Comparison of ENCODE assay signal across 7 cellular contexts in the genomic region with DNA sequence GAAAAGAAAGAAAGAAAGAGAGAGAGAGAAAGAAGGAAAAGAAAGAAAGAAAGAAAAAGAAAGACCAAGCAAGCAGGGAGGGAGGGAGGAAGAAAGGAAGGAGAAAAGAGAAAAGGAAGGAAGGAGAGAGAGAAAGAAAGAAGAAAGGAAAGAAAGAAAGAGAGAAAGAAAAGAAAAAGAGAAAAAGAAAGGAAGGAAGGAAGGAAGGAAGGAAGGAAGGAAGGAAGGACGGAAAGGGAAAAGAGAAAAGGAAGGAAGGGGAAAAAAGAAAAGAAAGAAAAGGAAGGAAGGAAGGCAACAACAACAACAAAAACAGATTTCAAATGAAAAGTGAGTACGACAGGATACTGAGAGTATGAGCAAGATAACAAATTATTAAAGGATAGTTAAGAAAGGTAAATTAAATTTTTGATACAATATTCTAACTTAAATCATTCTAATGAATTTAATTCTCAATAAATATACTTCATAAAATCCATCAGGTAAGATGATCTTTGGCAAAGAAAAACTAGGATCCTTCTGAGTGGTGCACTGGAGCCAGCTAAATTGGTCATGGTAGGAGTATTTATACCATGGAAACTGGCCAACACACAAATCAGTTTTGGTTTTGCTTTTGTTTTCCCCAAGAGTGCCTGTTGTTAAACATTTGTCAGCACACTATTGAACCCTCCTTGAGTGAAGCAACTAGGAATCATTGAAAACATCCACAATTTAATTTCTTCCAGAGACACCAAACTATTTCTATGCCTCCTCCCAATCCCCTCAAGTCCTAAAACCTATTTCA. TPM values are rescaled to one million over a fixed set of nuclear protein-coding genes. Genes with fewer than 3 reads are reported as not detected.
A peak's percentile ranks its signal among the peaks of the same experiment; 100 is the strongest.
DNase-seq lines count a peak whose midpoint lies in the region; ATAC-seq and TF ChIP-seq lines count a peak whose summit lies in the region.

No MANE protein-coding gene starts in this region.

- TF ChIP-seq CTCF in GM13977 (IDR thresholded peaks at IDR 0.05; ENCODE audit: extremely low read depth, insufficient read depth, missing control alignments) (no peak), brain microvascular endothelial cell (IDR thresholded peaks at IDR 0.05; ENCODE audit: low read depth, low read length, missing control alignments) (no peak)

- H3K27me3 Mint-ChIP-seq in naive thymus-derived CD4-positive, alpha-beta T cell = no peaks in the 10 kb centered on the region

- H3K4me3 Mint-ChIP-seq in naive thymus-derived CD4-positive, alpha-beta T cell = peak overlapping the region; percentile 6 to 84 (median 46)

- intact Hi-C loops in naive thymus-derived CD4-positive, alpha-beta T cell (cut with micrococcal nuclease) = loop anchor here in 1 of 2 donors (1.0 to 5.0 kb wide), 4 partner anchors 38 to 106 kb away; no protein-coding TSS in a partner anchor

- no peaks in the 10 kb centered on the region for H3K36me3 ChIP-seq in brain microvascular endothelial cell (replicated peaks)
- H3K36me3 ChIP-seq in naive thymus-derived CD4-positive, alpha-beta T cell (ENCODE audit: control insufficient read depth in 2 of 3, insufficient read depth in 3 of 3, low read length in 3 of 3) = no peaks in the 10 kb centered on the region

- in situ Hi-C loops in GM13977 (cut with MboI; ENCODE audit: low pct_unique_long_range_greater_than_20kb, low sequenced_read_pairs, unreplicated experiment) = no loop called here
- in situ Hi-C loops in brain microvascular endothelial cell (cut with HindIII; ENCODE audit: low pct_ligation_motif_present, low sequenced_read_pairs) = no loop called here

- ATAC-seq in naive thymus-derived CD4-positive, alpha-beta T cell = no peak

- peaks cover 37 to 55% of the 10 kb centered on the region in 2 donors for H3K4me1 ChIP-seq in naive thymus-derived CD4-positive, alpha-beta T cell (ENCODE audit: control insufficient read depth in 2 of 2, insufficient read depth in 2 of 2, low read length in 2 of 2)

- POLR2A ChIA-PET in naive thymus-derived CD4-positive, alpha-beta T cell (lab: Charles Lee) = interaction anchor here (0.5 to 5.3 kb wide), 12 partner anchors 11 to 116 kb away, joined by 3 to 33 read pairs (median 3); no protein-coding TSS in a partner anchor

- CTCF ChIA-PET in naive thymus-derived CD4-positive, alpha-beta T cell (lab: Charles Lee) = interaction anchor here (0.7 kb wide), 2 partner anchors 260 to 350 kb away, joined by 3 read pairs; no protein-coding TSS in a partner anchor

- H3K27ac Mint-ChIP-seq in naive thymus-derived CD4-positive, alpha-beta T cell = peak overlapping the region; percentile 79 to 94 (median 86)

- peak; percentile 9 for DNase-seq in GM13977 (ENCODE audit: low spot score)
- peak; percentile 2 for DNase-seq in HCEC 1CT
- peak; percentile 26 for DNase-seq in NCI-H1105 (lab: John Stamatoyannopoulos, UW)
- DNase-seq in brain microvascular endothelial cell = peak; percentile 63
- peak in 5 of 9 donors; percentile 20 to 40 (median 33) for DNase-seq in naive thymus-derived CD4-positive, alpha-beta T cell
- no peak for DNase-seq in NK-92 (lab: John Stamatoyannopoulos, UW; ENCODE audit: unreplicated experiment)
- no peak for DNase-seq in SK-N-DZ (ENCODE audit: low spot score)

- peaks cover 40 to 79% (median 58%) of the 10 kb centered on the region in 7 donors for H3K4me1 Mint-ChIP-seq in naive thymus-derived CD4-positive, alpha-beta T cell

- H3K9me3 ChIP-seq in naive thymus-derived CD4-positive, alpha-beta T cell (ENCODE audit: control insufficient read depth in 2 of 3, low read length in 3 of 3) = no peaks in the 10 kb centered on the region

- H3K36me3 Mint-ChIP-seq in naive thymus-derived CD4-positive, alpha-beta T cell = peaks cover 0 to 31% (median 0%) of the 10 kb centered on the region in 5 donors

- H3K27me3 ChIP-seq in brain microvascular endothelial cell (replicated peaks) = no peaks in the 10 kb centered on the region
- H3K27me3 ChIP-seq in naive thymus-derived CD4-positive, alpha-beta T cell (ENCODE audit: control insufficient read depth in 2 of 2, insufficient read depth in 2 of 2, low read length in 2 of 2) = no peaks in the 10 kb centered on the region

- H3K4me3 ChIP-seq in brain microvascular endothelial cell (ENCODE audit: low read depth, low read length) = no peak overlapping the region
- no peak overlapping the region for H3K4me3 ChIP-seq in naive thymus-derived CD4-positive, alpha-beta T cell (ENCODE audit: low read length)

- H3K9me3 Mint-ChIP-seq in naive thymus-derived CD4-positive, alpha-beta T cell = peaks cover 0 to 10% (median 0%) of the 10 kb centered on the region in 11 donors

- H3K27ac ChIP-seq in brain microvascular endothelial cell = no peak overlapping the region
- H3K27ac ChIP-seq in naive thymus-derived CD4-positive, alpha-beta T cell (ENCODE audit: low read depth, low read length) = no peak overlapping the region

RNA-seq across cellular contexts. Expression of a gene that starts 56.1 kb away (rescaled TPM):
- 100 to 1,000 TPM in 3 of 5 experiments, 10 to 100 TPM in 2; 55.3 to 157 (median 119) TPM for total RNA-seq in naive thymus-derived CD4-positive, alpha-beta T cell
- 10 to 100 TPM; 60.9 to 98.1 TPM for polyA plus RNA-seq in naive thymus-derived CD4-positive, alpha-beta T cell
- 30.0 and 31.8 TPM in 2 replicates for polyA plus RNA-seq in SK-N-DZ (2014; cell fraction: cytosol; rRNA removed)
- 28.2 and 31.7 TPM in 2 replicates for polyA plus RNA-seq in SK-N-DZ (2014; cell fraction: nucleus; rRNA removed)

Comparison
In these comparisons a context has a peak if more than half of its experiments do, and no peak if none do; other contexts are left out.
1. DNase-seq: peak in GM13977 (single experiment), HCEC 1CT (single experiment), NCI-H1105 (single experiment), brain microvascular endothelial cell (single experiment) and naive thymus-derived CD4-positive, alpha-beta T cell (5 of 9); none in NK-92 (single experiment) and SK-N-DZ (single experiment).